ENCODE assay signal across 7 cellular contexts in the genomic region with DNA sequence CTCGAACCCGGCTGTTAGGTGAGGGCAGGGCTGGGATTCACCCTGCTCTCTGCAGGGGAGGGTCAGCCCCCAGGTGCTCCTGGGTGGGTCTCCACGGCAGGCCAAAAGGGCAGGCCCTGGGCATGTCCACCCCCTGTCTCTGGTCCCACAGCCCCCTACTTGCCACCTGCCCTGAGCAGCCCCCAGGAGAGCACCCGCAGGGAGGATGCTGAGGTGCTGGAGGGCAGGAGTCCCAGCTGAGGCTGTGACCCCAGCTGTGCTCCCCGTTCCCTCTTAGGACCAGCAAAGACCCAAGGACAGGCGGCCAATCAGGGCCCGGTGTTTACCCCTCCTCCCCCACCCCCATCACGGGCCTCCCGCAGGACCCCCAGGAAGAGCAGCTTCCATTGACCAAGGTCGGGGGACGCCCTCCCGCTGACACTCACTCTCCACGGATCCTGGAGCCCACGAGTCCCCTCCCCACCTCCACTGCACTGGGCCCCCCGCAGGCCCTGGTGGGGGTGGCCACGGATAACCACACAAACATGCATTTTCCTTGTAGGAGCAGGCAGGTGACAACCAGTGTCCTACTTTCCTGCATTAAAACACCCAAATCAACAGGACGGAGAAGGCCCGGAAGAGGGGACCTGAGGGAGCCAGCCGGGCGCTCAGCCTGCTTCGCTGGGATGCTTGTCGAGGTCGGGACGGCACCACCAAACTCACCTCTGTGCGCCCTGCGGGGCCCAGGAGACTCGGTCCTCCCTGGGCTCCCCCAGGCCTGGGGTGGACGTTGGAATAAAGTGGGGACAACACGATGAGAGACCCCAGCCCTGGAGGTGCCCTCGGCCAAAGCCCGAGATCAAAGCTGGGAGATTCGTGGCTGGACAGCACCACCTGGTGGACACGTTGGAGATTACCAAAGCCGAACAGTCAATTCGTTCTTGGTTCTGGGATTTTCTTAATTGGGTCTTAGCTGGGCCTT. TPM values are rescaled to one million over a fixed set of nuclear protein-coding genes. Genes with fewer than 3 reads are reported as not detected.
DNase-seq lines count a peak whose midpoint lies in the region; ATAC-seq, FAIRE-seq and TF ChIP-seq lines count a peak whose summit lies in the region.

No MANE protein-coding gene starts in this region.

- no TSS peak for BruUV-seq in HepG2 (replicated peaks; lab: Mats Ljungman, UMichigan)

- H4K20me1 ChIP-seq in HepG2 (ENCODE audit: insufficient read depth, low read length) = no peaks in the 10 kb centered on the region

- H3K4me2 ChIP-seq in HepG2 (ENCODE audit: low read depth, low read length) = peak overlapping the region; percentile 50

- H2AFZ ChIP-seq in HepG2 (ENCODE audit: low read length) = no peak overlapping the region

- POLR2A ChIA-PET in HepG2 (lab: Yijun Ruan, JAX) = no interaction called here

- peaks cover 19% of the 10 kb centered on the region for H3K4me1 ChIP-seq in HepG2 (ENCODE audit: insufficient read depth, low read length)

- peak; percentile 100 for FAIRE-seq in HepG2 (lab: Jason Lieb, UNC)

- WGBS in HepG2 (ENCODE audit: low lambda C conversion rate) = 24% methylated on average over 27 of the region's 35 CpGs

- no peaks in the 10 kb centered on the region for H3K36me3 ChIP-seq in HepG2 (replicated peaks in 1 of 2; ENCODE audit: control insufficient read depth in 1 of 2, insufficient read depth in 2 of 2, low read length in 2 of 2)

- peak; percentile 80 for TF ChIP-seq CTCF in GM12873 (IDR thresholded peaks at IDR 0.05; ENCODE audit: insufficient read depth, low read depth, low read length, missing control alignments)
- TF ChIP-seq CTCF in HepG2 (CRISPR knock-in tag; IDR thresholded peaks at IDR 0.05) = peak; percentile 93

- ATAC-seq in HepG2 = peak; percentile 55
- no peak for ATAC-seq in HG02870 (IDR thresholded peaks at IDR 0.05; ENCODE audit: unreplicated experiment)

- DNase-seq in NCI-H1694 treated with DMSO at 0.1 percent for 48 hours (lab: John Stamatoyannopoulos, UW) = peak; percentile 45
- peak; percentile 72 for DNase-seq in activated CD4-positive, CD25-positive, alpha-beta regulatory T cell treated with anti-CD3 and anti-CD28 coated beads, Interleukin-2, amount 50 U/mL, for 72 hours
- peak; percentile 44 for DNase-seq in central memory CD4-positive, alpha-beta T cell
- DNase-seq in HepG2 (ENCODE audit: low spot score) = peak; percentile 43
- peak; percentile 10 to 40 (median 33) for DNase-seq in stimulated activated CD4-positive, alpha-beta T cell treated with anti-CD3 and anti-CD28 coated beads, TNF-alpha, amount 100 ng/mL, for 4 hours (ENCODE audit: low read depth in 3 of 3)

- peaks cover 12 to 48% of the 10 kb centered on the region in 2 experiments; a peak in 3 of 5 replicates for H3K27me3 ChIP-seq in HepG2 (ENCODE audit: control insufficient read depth in 1 of 2, insufficient read depth in 2 of 2, low read length in 2 of 2)

- CTCF ChIA-PET in HepG2 (lab: Yijun Ruan, JAX; ENCODE audit: low intra/inter-chr PET ratio, low total read pairs) = interaction anchor here (1.1 kb wide), 1 partner anchor 620 kb away, joined by 4 read pairs; no protein-coding TSS in a partner anchor

- peak; percentile 70 for TF ChIP-seq RAD21 in HepG2 (CRISPR knock-in tag; IDR thresholded peaks at IDR 0.05)

- no peak overlapping the region for H3K27ac ChIP-seq in HepG2 (ENCODE audit: extremely low read length, insufficient read depth, low read length)

- in situ Hi-C loops in HepG2 (cut with HindIII; ENCODE audit: extremely low pct_ligation_motif_present, low pct_unique_long_range_greater_than_20kb) = loop anchor here (10.0 kb wide), 1 partner anchor 303 kb away; no protein-coding TSS in a partner anchor

- no peaks in the 10 kb centered on the region for H3K9me3 ChIP-seq in HepG2 (ENCODE audit: low read length)

- H3K4me3 ChIP-seq in HepG2 (replicated peaks in 1 of 3; ENCODE audit: insufficient read depth in 1 of 3, low read depth in 2 of 3, low read length in 3 of 3) = peak overlapping the region in 1 of 3 experiments; percentile 29; a peak in 1 of 6 replicates

- intact Hi-C loops in HepG2 (cut with micrococcal nuclease; ENCODE audit: unreplicated experiment) = no loop called here

- no peak for TF ChIP-seq POLR2A in HepG2 (IDR thresholded peaks at IDR 0.05; ENCODE audit: insufficient read depth in 1 of 2, low read depth in 2 of 2, low read length in 2 of 2)

- TF ChIP-seq EP300 in HepG2 (IDR thresholded peaks at IDR 0.05; ENCODE audit: low read depth in 2 of 2, low read length in 2 of 2) = no peak
- no peak for TF ChIP-seq EP300 in HepG2 (CRISPR knock-in tag; IDR thresholded peaks at IDR 0.05; ENCODE audit: borderline replicate concordance)

- no peak overlapping the region for H3K9ac ChIP-seq in HepG2 (ENCODE audit: insufficient read depth, low read depth, low read length)

- no peaks in the 10 kb centered on the region for H3K79me2 ChIP-seq in HepG2 (ENCODE audit: insufficient read depth, low read length)

TF ChIP-seq in HepG2, 621 proteins besides CTCF, POLR2A, EP300 and RAD21 (continues in another document):
- TF ChIP-seq TMF1 (CRISPR knock-in tag; IDR thresholded peaks at IDR 0.05; ENCODE audit: low read depth) = no peak
- no peak for TF ChIP-seq ZFP62 (CRISPR knock-in tag; IDR thresholded peaks at IDR 0.05)
- no peak for TF ChIP-seq ZNF20 (CRISPR knock-in tag; IDR thresholded peaks at IDR 0.05)
- TF ChIP-seq STAG1 (CRISPR knock-in tag; IDR thresholded peaks at IDR 0.05) = peak; percentile 88
- no peak for TF ChIP-seq ZSCAN12 (CRISPR knock-in tag; IDR thresholded peaks at IDR 0.05)
- TF ChIP-seq, protein P1, sequence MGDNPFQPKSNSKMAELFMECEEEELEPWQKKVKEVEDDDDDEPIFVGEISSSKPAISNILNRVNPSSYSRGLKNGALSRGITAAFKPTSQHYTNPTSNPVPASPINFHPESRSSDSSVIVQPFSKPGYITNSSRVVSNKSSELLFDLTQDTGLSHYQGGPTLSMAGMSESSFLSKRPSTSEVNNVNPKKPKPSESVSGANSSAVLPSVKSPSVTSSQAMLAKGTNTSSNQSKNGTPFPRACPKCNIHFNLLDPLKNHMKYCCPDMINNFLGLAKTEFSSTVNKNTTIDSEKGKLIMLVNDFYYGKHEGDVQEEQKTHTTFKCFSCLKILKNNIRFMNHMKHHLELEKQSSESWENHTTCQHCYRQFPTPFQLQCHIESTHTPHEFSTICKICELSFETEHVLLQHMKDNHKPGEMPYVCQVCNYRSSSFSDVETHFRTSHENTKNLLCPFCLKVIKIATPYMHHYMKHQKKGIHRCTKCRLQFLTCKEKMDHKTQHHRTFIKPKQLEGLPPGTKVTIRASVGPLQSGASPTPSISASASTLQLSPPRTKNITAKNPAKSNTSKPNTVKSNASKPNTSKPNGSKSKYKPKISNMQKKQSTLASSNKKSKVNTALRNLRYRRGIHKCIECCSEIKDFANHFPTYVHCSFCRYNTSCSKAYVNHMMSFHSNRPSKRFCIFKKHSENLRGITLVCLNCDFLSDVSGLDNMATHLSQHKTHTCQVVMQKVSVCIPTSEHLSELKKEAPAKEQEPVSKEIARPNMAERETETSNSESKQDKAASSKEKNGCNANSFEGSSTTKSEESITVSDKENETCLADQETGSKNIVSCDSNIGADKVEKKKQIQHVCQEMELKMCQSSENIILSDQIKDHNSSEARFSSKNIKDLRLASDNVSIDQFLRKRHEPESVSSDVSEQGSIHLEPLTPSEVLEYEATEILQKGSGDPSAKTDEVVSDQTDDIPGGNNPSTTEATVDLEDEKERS (CRISPR knock-in tag; IDR thresholded peaks at IDR 0.05) = no peak
- TF ChIP-seq, protein P2, sequence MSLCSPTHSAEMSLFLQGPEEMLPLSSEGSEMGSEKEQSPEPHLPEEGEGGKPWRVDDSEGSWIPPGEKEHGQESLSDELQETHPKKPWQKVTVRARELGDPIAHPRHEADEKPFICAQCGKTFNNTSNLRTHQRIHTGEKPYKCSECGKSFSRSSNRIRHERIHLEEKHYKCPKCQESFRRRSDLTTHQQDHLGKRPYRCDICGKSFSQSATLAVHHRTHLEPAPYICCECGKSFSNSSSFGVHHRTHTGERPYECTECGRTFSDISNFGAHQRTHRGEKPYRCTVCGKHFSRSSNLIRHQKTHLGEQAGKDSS (CRISPR knock-in tag; IDR thresholded peaks at IDR 0.05; ENCODE audit: borderline replicate concordance, low read depth) = 0 out of 2 replicates have a peak, but pooled peaks have one; percentile 25
- TF ChIP-seq ETS1 (CRISPR knock-in tag; IDR thresholded peaks at IDR 0.05) = no peak

RNA-seq across cellular contexts. Expression of gene ENPP7, which starts 22.5 kb away (rescaled TPM):
- total RNA-seq in HepG2 (2016; rRNA removed; fragmentation: Illumina TruSeq; extraction: Trizol) = 0.76 and 2.2 TPM in 2 replicates
- 0.30 TPM in 1 of 2 replicates, not detected in the other for total RNA-seq in HepG2 (2016; cell fraction: cytosol; rRNA removed; fragmentation: Illumina TruSeq; extraction: Trizol; ENCODE audit: low read depth)
- 0.54 and 2.3 TPM in 2 replicates for total RNA-seq in HepG2 (2016; cell fraction: insoluble cytoplasmic fraction; rRNA removed; fragmentation: Illumina TruSeq; extraction: Trizol)
- total RNA-seq in HepG2 (2016; cell fraction: membrane; rRNA removed; fragmentation: Illumina TruSeq; extraction: Trizol) = 0.28 and 0.41 TPM in 2 replicates
- 3.2 and 3.4 TPM in 2 replicates for total RNA-seq in HepG2 (2016; cell fraction: nucleus; rRNA removed; fragmentation: Illumina TruSeq; extraction: Trizol)
- polyA plus RNA-seq in HepG2 (2011; rRNA removed) = 1.1 and 2.2 TPM in 2 replicates
- 1.2 and 1.3 TPM in 2 replicates for polyA plus RNA-seq in HepG2 (2011; cell fraction: cytosol; rRNA removed)
- 5.5 and 5.6 TPM in 2 replicates for polyA plus RNA-seq in HepG2 (2011; cell fraction: nucleus; rRNA removed)
- 1.7 and 2.5 TPM in 2 replicates for polyA plus RNA-seq in HepG2 (2012)
- 0.20 and 0.24 TPM in 2 replicates for polyA plus RNA-seq in HepG2 (2016; cell fraction: cytosol; fragmentation: Illumina TruSeq; extraction: Trizol; ENCODE audit: low read depth)
- 0.19 and 0.36 TPM in 2 replicates for polyA plus RNA-seq in HepG2 (2016; cell fraction: insoluble cytoplasmic fraction; fragmentation: Illumina TruSeq; extraction: Trizol; ENCODE audit: low read depth)
- polyA plus RNA-seq in HepG2 (2016; cell fraction: membrane; fragmentation: Illumina TruSeq; extraction: Trizol; ENCODE audit: low read depth) = 0.15 and 0.29 TPM in 2 replicates
- 1.4 and 2.3 TPM in 2 replicates for polyA plus RNA-seq in HepG2 (2016; cell fraction: nucleus; fragmentation: Illumina TruSeq; extraction: Trizol; ENCODE audit: insufficient read depth, low read depth)
- polyA minus RNA-seq in HepG2 (2011; rRNA and poly(A)+ RNA removed; ENCODE audit: low replicate concordance) = 6.6 TPM in 1 of 2 replicates, not detected in the other
- polyA minus RNA-seq in HepG2 (2011; cell fraction: cytosol; rRNA and poly(A)+ RNA removed) = 0.79 and 1.1 TPM in 2 replicates
- polyA minus RNA-seq in HepG2 (2011; cell fraction: nucleus; rRNA and poly(A)+ RNA removed) = 10.6 and 12.7 TPM in 2 replicates
